Comparison of ENCODE assay signal across 1 cellular context in genomic region chr4:127881565-127881869, GRCh38.
TF ChIP-seq lines count a peak whose summit lies in the region.

No MANE protein-coding gene starts in this region.

TF ChIP-seq in HepG2, 621 proteins besides CTCF, POLR2A, EP300 and RAD21 (continued from another document):
- TF ChIP-seq CEBPZ (IDR thresholded peaks at IDR 0.05; ENCODE audit: low read length) (no peak), ZC3H4 (CRISPR knock-in tag; IDR thresholded peaks at IDR 0.05; ENCODE audit: borderline replicate concordance) (no peak), STAG1 (CRISPR knock-in tag; IDR thresholded peaks at IDR 0.05) (peak; percentile 53), ZNF484 (CRISPR knock-in tag; IDR thresholded peaks at IDR 0.05; ENCODE audit: borderline replicate concordance, low read depth) (no peak), HNF1B (CRISPR knock-in tag; IDR thresholded peaks at IDR 0.05) (no peak), THRA (CRISPR knock-in tag; IDR thresholded peaks at IDR 0.05; ENCODE audit: borderline replicate concordance) (no peak), ZNF20 (CRISPR knock-in tag; IDR thresholded peaks at IDR 0.05) (no peak), RBM22 (optimal IDR thresholded peaks at IDR 0.05; ENCODE audit: low read length) (no peak), ZNF773 (CRISPR knock-in tag; IDR thresholded peaks at IDR 0.05; ENCODE audit: borderline replicate concordance) (no peak), FOXM1 (CRISPR knock-in tag; IDR thresholded peaks at IDR 0.05) (no peak), MIXL1 (CRISPR knock-in tag; IDR thresholded peaks at IDR 0.05) (no peak), UBTF (CRISPR knock-in tag; IDR thresholded peaks at IDR 0.05) (no peak), TOE1 (CRISPR knock-in tag; IDR thresholded peaks at IDR 0.05) (no peak), ZNF180 (CRISPR knock-in tag; IDR thresholded peaks at IDR 0.05; ENCODE audit: borderline replicate concordance, low read depth) (no peak), ZNF263 (CRISPR knock-in tag; IDR thresholded peaks at IDR 0.05) (peak; percentile 52; the same call in 1 of the 2 replicates), ARID3A (IDR thresholded peaks at IDR 0.05; ENCODE audit: low read depth, low read length) (no peak), ZNF589 (CRISPR knock-in tag; conservative IDR thresholded peaks at IDR 0.05) (no peak), GATAD1 (CRISPR knock-in tag; IDR thresholded peaks at IDR 0.05) (0 out of 2 replicates have a peak, but pooled peaks have one; percentile 6), TFAP4 (IDR thresholded peaks at IDR 0.05; ENCODE audit: borderline replicate concordance, low read depth) (no peak), ZNF660 (CRISPR knock-in tag; IDR thresholded peaks at IDR 0.05; ENCODE audit: borderline replicate concordance, low read depth) (no peak), ZNF12 (CRISPR knock-in tag; IDR thresholded peaks at IDR 0.05) (peak; percentile 57; the same call in 1 of the 2 replicates), ZNF513 (CRISPR knock-in tag; conservative IDR thresholded peaks at IDR 0.05) (no peak), MED8 (CRISPR knock-in tag; IDR thresholded peaks at IDR 0.05; ENCODE audit: insufficient replicate concordance) (no peak), RFXAP (CRISPR knock-in tag; IDR thresholded peaks at IDR 0.05; ENCODE audit: borderline replicate concordance) (0 out of 2 replicates have a peak, but pooled peaks have one; percentile 3), KLF12 (CRISPR knock-in tag; IDR thresholded peaks at IDR 0.05; ENCODE audit: borderline replicate concordance) (no peak), HMGXB4 (CRISPR knock-in tag; IDR thresholded peaks at IDR 0.05; ENCODE audit: borderline replicate concordance in 1 of 2, low read depth in 1 of 2) (peak in 1 of 2 experiments; percentile 9; a peak in 1 of 4 replicates), REL (CRISPR knock-in tag; conservative IDR thresholded peaks at IDR 0.05) (no peak), ZNF329 (CRISPR knock-in tag; IDR thresholded peaks at IDR 0.05; ENCODE audit: low read depth) (0 out of 2 replicates have a peak, but pooled peaks have one; percentile 5), ZNF441 (CRISPR knock-in tag; IDR thresholded peaks at IDR 0.05; ENCODE audit: borderline replicate concordance) (0 out of 2 replicates have a peak, but pooled peaks have one; percentile 0), ZSCAN31 (CRISPR knock-in tag; IDR thresholded peaks at IDR 0.05; ENCODE audit: low read depth) (0 out of 2 replicates have a peak, but pooled peaks have one; percentile 1)
